3 cellular contexts compared by ENCODE assay signal in genomic region chr7:71795373-71795772, GRCh38.
TF ChIP-seq lines count a peak whose summit lies in the region.

No MANE protein-coding gene starts in this region.

TF ChIP-seq in HepG2, 621 proteins besides CTCF, POLR2A, EP300 and RAD21 (continued from another document):
- TF ChIP-seq CEBPG (CRISPR knock-in tag; IDR thresholded peaks at IDR 0.05) = peak; percentile 29; the same call in 1 of the 2 replicates

TF ChIP-seq in Ishikawa, 13 proteins besides CTCF, POLR2A, EP300 and RAD21 (continued from another document):
- TF ChIP-seq REST (IDR thresholded peaks at IDR 0.05; ENCODE audit: low read depth) = no peak
- no peak for TF ChIP-seq CREB1 (IDR thresholded peaks at IDR 0.05; ENCODE audit: low read depth)
- no peak for TF ChIP-seq FOXM1 (IDR thresholded peaks at IDR 0.05; ENCODE audit: borderline replicate concordance, low read depth)

TF ChIP-seq in H1, 55 proteins besides CTCF, POLR2A, EP300 and RAD21 (continued from another document):
- no peak for TF ChIP-seq YY1 (IDR thresholded peaks at IDR 0.05; ENCODE audit: low read depth, low read length)
TF ChIP-seq in H1: peak in this region for 1.
